ENCODE assay signal across 8 cellular contexts in the genomic region with DNA sequence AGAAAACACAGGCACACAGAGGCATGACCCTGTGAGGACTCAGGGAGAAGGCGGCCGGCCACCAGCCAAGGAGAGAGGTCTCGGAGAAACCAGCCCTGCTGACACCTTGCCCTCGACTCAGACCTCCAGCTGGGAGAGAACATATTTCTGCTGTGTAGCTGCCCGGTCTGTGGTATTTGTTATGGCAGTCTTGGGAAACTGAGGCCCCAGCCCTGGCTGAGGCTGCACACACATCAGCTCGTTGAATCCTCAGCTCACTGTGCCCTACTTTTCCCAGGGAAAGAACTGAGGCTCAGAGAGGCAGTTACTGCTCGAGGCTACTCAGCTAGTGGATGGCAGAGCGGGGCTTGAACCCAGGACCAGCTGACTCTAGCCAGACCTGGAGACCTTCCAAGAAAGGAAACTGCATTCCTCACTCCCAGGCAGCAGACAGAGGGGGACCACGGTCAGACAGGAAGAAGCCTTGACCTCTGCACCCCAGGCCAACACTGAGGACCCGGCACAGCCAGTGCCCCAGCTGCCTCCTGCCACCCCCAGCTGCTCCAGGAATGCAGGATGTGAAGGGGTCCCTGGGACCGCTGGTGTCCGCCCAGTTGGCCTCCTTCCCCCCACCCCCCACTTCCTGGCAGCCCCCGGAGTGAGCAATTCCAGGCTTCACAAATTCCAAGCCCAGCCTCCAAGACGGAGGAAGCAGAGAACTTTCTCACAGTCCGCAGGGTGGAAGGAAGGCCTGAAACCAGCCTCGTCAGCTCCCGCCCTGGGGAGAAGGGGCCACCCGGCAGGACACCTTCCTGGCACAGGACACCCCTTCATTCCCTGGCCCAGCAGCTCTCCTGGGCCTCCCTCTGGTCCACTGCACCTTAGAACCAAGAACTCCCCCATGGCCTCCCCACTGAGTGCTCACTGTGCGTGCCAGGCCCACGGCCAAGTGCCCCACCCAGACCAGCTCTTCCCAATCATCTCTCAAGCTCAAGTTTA.
A peak's percentile ranks its signal among the peaks of the same experiment; 100 is the strongest.
DNase-seq lines count a peak whose midpoint lies in the region; ATAC-seq and TF ChIP-seq lines count a peak whose summit lies in the region.

No MANE protein-coding gene starts in this region.

- H3K9me3 ChIP-seq in gastroesophageal sphincter (peaks cover 0 to 14% (median 0%) of the 10 kb centered on the region in 3 donors), osteoblast (ENCODE audit: low read depth, low read length) (no peaks in the 10 kb centered on the region), MM.1S (replicated peaks; ENCODE audit: insufficient read depth, low read length) (no peaks in the 10 kb centered on the region)

- H3K9ac ChIP-seq in MM.1S (ENCODE audit: low read length): no peak overlapping the region

- DNase-seq in AG08395 (ENCODE audit: low spot score) (peak; percentile 67), SW 1271 (lab: John Stamatoyannopoulos, UW) (peak; percentile 88 to 99), osteoblast (ENCODE audit: insufficient read length, low spot score, missing footprints) (peak; percentile 91), SK-N-DZ (ENCODE audit: low spot score) (no peak), MM.1S (no peak)
- no peak for DNase-seq in activated effector memory CD4-positive, alpha-beta T cell treated with Interleukin-2 at 50 U/mL for 16 hours

- H3K4me2 ChIP-seq in osteoblast (ENCODE audit: insufficient read depth, low read length) (peak overlapping the region; percentile 46), MM.1S (ENCODE audit: low read depth, low read length) (no peak overlapping the region)

- WGBS in gastroesophageal sphincter (ENCODE audit: low coverage in 1 of 2), 2 donors: 65 to 84% methylated on average over 5 to 7 of the region's 20 CpGs

- TF ChIP-seq EP300 in gastroesophageal sphincter (IDR thresholded peaks at IDR 0.05): no peak

- ATAC-seq in gastroesophageal sphincter (peak; percentile 45), HG02642 (IDR thresholded peaks at IDR 0.05; ENCODE audit: poor library complexity, unreplicated experiment) (no peak)

- no peaks in the 10 kb centered on the region for H3F3A ChIP-seq in MM.1S (ENCODE audit: insufficient read depth, low read length)

- no peaks in the 10 kb centered on the region for H3K27me3 ChIP-seq in gastroesophageal sphincter
- no peaks in the 10 kb centered on the region for H3K27me3 ChIP-seq in osteoblast (ENCODE audit: insufficient read depth, low read length)
- H3K27me3 ChIP-seq in MM.1S (replicated peaks; ENCODE audit: insufficient read depth, low read length): no peaks in the 10 kb centered on the region

- H4K20me1 ChIP-seq in osteoblast (ENCODE audit: insufficient read depth, low read length): peaks cover 4% of the 10 kb centered on the region
- no peaks in the 10 kb centered on the region for H4K20me1 ChIP-seq in MM.1S (ENCODE audit: insufficient read depth, low read length)

- H3K4me1 ChIP-seq in gastroesophageal sphincter: peaks cover 0 to 35% (median 18%) of the 10 kb centered on the region in 3 donors
- H3K4me1 ChIP-seq in osteoblast (ENCODE audit: insufficient read depth, low read length): peaks cover 85% of the 10 kb centered on the region
- H3K4me1 ChIP-seq in MM.1S (ENCODE audit: low read length): no peaks in the 10 kb centered on the region

- no peaks in the 10 kb centered on the region for H3K9me2 ChIP-seq in MM.1S (replicated peaks; ENCODE audit: insufficient read depth, low read length)

- no peak overlapping the region for H2AFZ ChIP-seq in osteoblast (ENCODE audit: low read length)
- no peak overlapping the region for H2AFZ ChIP-seq in MM.1S (ENCODE audit: low read length)

- H3K4me3 ChIP-seq in gastroesophageal sphincter (no peak overlapping the region), osteoblast (ENCODE audit: insufficient read depth, low read length) (no peak overlapping the region), MM.1S (ENCODE audit: low read length) (no peak overlapping the region)

- TF ChIP-seq CTCF in gastroesophageal sphincter (IDR thresholded peaks at IDR 0.05) (no peak), osteoblast (IDR thresholded peaks at IDR 0.05; ENCODE audit: extremely low read depth, low read depth, low read length) (no peak), MM.1S (IDR thresholded peaks at IDR 0.05; ENCODE audit: low read length) (no peak)

- peaks cover 0 to 92% of the 10 kb centered on the region in 2 donors for H3K36me3 ChIP-seq in gastroesophageal sphincter
- peaks cover 68% of the 10 kb centered on the region for H3K36me3 ChIP-seq in osteoblast (ENCODE audit: insufficient read depth, low read length)
- no peaks in the 10 kb centered on the region for H3K36me3 ChIP-seq in MM.1S (replicated peaks; ENCODE audit: insufficient read depth, low read length)

- TF ChIP-seq POLR2A in gastroesophageal sphincter (IDR thresholded peaks at IDR 0.05): no peak

- H3K27ac ChIP-seq in gastroesophageal sphincter (peak overlapping the region in 3 of 4 donors; percentile 75 to 84 (median 81)), osteoblast (ENCODE audit: low read depth, low read length) (peak overlapping the region; percentile 93), MM.1S (ENCODE audit: low read length) (no peak overlapping the region)

- peaks cover 63% of the 10 kb centered on the region for H3K79me2 ChIP-seq in osteoblast (ENCODE audit: insufficient read depth, low read length)
- H3K79me2 ChIP-seq in MM.1S (ENCODE audit: low read length): no peaks in the 10 kb centered on the region

Comparison
In these comparisons a context has a peak if more than half of its experiments do, and no peak if none do; other contexts are left out.
1. DNase-seq: peak in AG08395 (single experiment), SW 1271 (2 of 2) and osteoblast (single experiment); none in SK-N-DZ (single experiment), MM.1S (single experiment) and activated effector memory CD4-positive, alpha-beta T cell treated with Interleukin-2 at 50 U/mL for 16 hours (single experiment).